8 cellular contexts compared by ENCODE assay signal in the genomic region with DNA sequence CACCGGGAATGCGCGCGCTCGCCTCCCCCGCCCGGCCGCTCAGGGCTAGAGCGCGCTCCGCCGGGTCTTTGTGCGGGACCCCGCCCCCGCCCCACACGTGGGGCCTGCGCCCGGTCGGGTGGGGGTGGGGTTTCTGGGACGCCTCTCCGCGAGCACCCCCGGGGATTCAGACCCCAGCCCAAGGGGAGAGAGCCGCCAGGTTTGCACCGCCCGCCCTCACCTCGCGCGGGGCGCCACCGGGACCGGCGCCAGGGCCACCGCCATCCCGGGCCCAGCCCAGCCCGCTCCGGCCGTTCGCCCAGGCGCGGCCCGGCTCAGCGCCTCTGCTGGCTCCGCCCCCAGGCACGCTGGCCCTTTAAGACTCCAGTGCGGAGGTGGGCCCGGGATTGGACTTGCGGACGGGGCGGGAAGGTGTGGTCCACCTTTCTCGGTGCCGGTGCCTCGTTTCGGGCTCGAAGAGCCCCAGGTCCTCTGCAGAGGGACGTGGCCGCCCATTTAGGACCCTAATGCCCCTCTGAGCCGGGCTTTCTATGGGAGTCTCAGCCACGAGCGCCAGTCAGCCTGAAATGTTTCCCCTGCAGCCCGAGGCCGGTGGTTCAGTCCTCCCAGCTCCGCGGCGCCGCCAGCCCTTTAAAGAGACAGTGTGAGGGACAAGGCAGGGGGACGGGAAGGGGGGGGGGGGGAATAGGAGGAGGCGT. TPM values are rescaled to one million over a fixed set of nuclear protein-coding genes. Genes with fewer than 3 reads are reported as not detected.
A peak's percentile ranks its signal among the peaks of the same experiment; 100 is the strongest.
DNase-seq lines count a peak whose midpoint lies in the region; ATAC-seq and TF ChIP-seq lines count a peak whose summit lies in the region.

No MANE protein-coding gene starts in this region.

- H3K36me3 Mint-ChIP-seq in activated naive CD4-positive, alpha-beta T cell treated with anti-CD3 and anti-CD28 coated beads, Interleukin-2, amount 50 U/mL, for 72 hours, result no peaks in the 10 kb centered on the region

- TF ChIP-seq RAD21 in SK-N-SH (IDR thresholded peaks at IDR 0.05; ENCODE audit: low read length), result no peak

- 0% methylated on average over 7 of the region's 68 CpGs for WGBS in SK-N-SH (ENCODE audit: low lambda C conversion rate)
- WGBS in ovary, 3 donors, result 1 to 4% (median 1%) methylated on average over 16 to 67 of the region's 68 CpGs

- H3K9me2 ChIP-seq in MM.1S (replicated peaks; ENCODE audit: insufficient read depth, low read length) (no peaks in the 10 kb centered on the region), SK-N-SH (no peaks in the 10 kb centered on the region)

- peak overlapping the region; percentile 87 to 94 for H3K27ac Mint-ChIP-seq in activated naive CD4-positive, alpha-beta T cell treated with anti-CD3 and anti-CD28 coated beads, Interleukin-2, amount 50 U/mL, for 72 hours

- H3K4me1 ChIP-seq in MM.1S (ENCODE audit: low read length) (0 out of 2 replicates have a peak, but pooled peaks cover 8% of the 10 kb centered on the region), SK-N-SH (ENCODE audit: control insufficient read depth in 1 of 2, insufficient read depth in 2 of 2, low read depth in 1 of 2, low read length in 1 of 2) (peaks cover 0 to 40% of the 10 kb centered on the region in 2 experiments; a peak in 2 of 4 replicates), ovary (ENCODE audit: insufficient read depth) (peaks cover 22% of the 10 kb centered on the region), thoracic aorta (ENCODE audit: control insufficient read depth in 1 of 2, low read depth in 2 of 2) (peaks cover 26 to 44% of the 10 kb centered on the region in 2 donors)

- no peaks in the 10 kb centered on the region for H3K36me3 ChIP-seq in MM.1S (replicated peaks; ENCODE audit: insufficient read depth, low read length)
- H3K36me3 ChIP-seq in SK-N-SH (replicated peaks in 1 of 2; ENCODE audit: control insufficient read depth in 1 of 2, insufficient read depth in 2 of 2, low read length in 1 of 2), result peaks cover 13 to 49% of the 10 kb centered on the region in 2 experiments
- no peaks in the 10 kb centered on the region for H3K36me3 ChIP-seq in ovary
- H3K36me3 ChIP-seq in thoracic aorta, result peaks cover 10% of the 10 kb centered on the region

- TF ChIP-seq CTCF in MM.1S (IDR thresholded peaks at IDR 0.05; ENCODE audit: low read length), result no peak
- no peak for TF ChIP-seq CTCF in SK-N-SH (IDR thresholded peaks at IDR 0.05)
- peak in 2 of 3 donors; percentile 46 to 61 for TF ChIP-seq CTCF in ovary (IDR thresholded peaks at IDR 0.05)
- TF ChIP-seq CTCF in thoracic aorta (IDR thresholded peaks at IDR 0.05), result no peak

- H3K4me3 ChIP-seq in MM.1S (ENCODE audit: low read length) (peak overlapping the region; percentile 83), SK-N-SH (ENCODE audit: low read depth in 2 of 2, low read length in 1 of 2) (peak overlapping the region; percentile 92 to 94), ovary (peak overlapping the region; percentile 65), thoracic aorta (peak overlapping the region; percentile 73)

- TF ChIP-seq POLR2A in ovary (IDR thresholded peaks at IDR 0.05), result peak; percentile 65

- TF ChIP-seq EP300 in SK-N-SH (IDR thresholded peaks at IDR 0.05; ENCODE audit: borderline replicate concordance in 1 of 2, low read depth in 1 of 2, low read length in 1 of 2), result peak in 1 of 2 experiments; percentile 70; a peak in 1 of 4 replicates
- TF ChIP-seq EP300 in ovary (IDR thresholded peaks at IDR 0.05), result no peak

- DNase-seq in GF-D8 (lab: John Stamatoyannopoulos, UW) (peak; percentile 60), HCEC 1CT (peak; percentile 91), MM.1S (peak; percentile 89), SK-N-SH (peak; percentile 96), head of caudate nucleus (peak; percentile 77 to 97 (median 91)), ovary (peak; percentile 90 to 93 (median 90)), thoracic aorta (ENCODE audit: low spot score) (no peak)
- DNase-seq in activated naive CD4-positive, alpha-beta T cell treated with anti-CD3 and anti-CD28 coated beads, Interleukin-2, amount 50 U/mL, for 72 hours (ENCODE audit: low spot score in 2 of 2), result peak; percentile 86 to 91

- H4K20me1 ChIP-seq in MM.1S (ENCODE audit: insufficient read depth, low read length) (no peaks in the 10 kb centered on the region), SK-N-SH (ENCODE audit: insufficient read depth) (no peaks in the 10 kb centered on the region)

- H2AFZ ChIP-seq in MM.1S (ENCODE audit: low read length), result peak overlapping the region; percentile 91
- H2AFZ ChIP-seq in SK-N-SH (ENCODE audit: low read depth), result peak overlapping the region; percentile 94

- intact Hi-C loops in head of caudate nucleus (cut with DNase I), result loop anchor here (10.0 kb wide), 2 partner anchors 46 to 96 kb away; a partner anchor contains a TSS
- intact Hi-C loops in ovary (cut with DNase I), result loop anchor here in 2 of 4 donors (2.0 to 10.0 kb wide), 2 partner anchors 18 to 56 kb away; a partner anchor contains a TSS

- H3K79me2 ChIP-seq in MM.1S (ENCODE audit: low read length), result peaks cover 19% of the 10 kb centered on the region
- peaks cover 43% of the 10 kb centered on the region for H3K79me2 ChIP-seq in SK-N-SH (ENCODE audit: insufficient read depth)

- POLR2A ChIA-PET in SK-N-SH (lab: Yijun Ruan, JAX), result interaction anchor here (0.6 to 1.8 kb wide), 5 partner anchors 13 to 29 kb away, joined by 3 to 5 read pairs (median 3); a partner anchor contains a TSS

- H3K9me3 Mint-ChIP-seq in activated naive CD4-positive, alpha-beta T cell treated with anti-CD3 and anti-CD28 coated beads, Interleukin-2, amount 50 U/mL, for 72 hours, result no peaks in the 10 kb centered on the region

- no peaks in the 10 kb centered on the region for H3K27me3 ChIP-seq in MM.1S (replicated peaks; ENCODE audit: insufficient read depth, low read length)
- no peaks in the 10 kb centered on the region for H3K27me3 ChIP-seq in SK-N-SH (ENCODE audit: insufficient read depth)
- no peaks in the 10 kb centered on the region for H3K27me3 ChIP-seq in ovary
- no peaks in the 10 kb centered on the region for H3K27me3 ChIP-seq in thoracic aorta (replicated peaks; ENCODE audit: insufficient read depth)

- ATAC-seq in activated naive CD4-positive, alpha-beta T cell treated with anti-CD3 and anti-CD28 coated beads, Interleukin-2, amount 50 U/mL, for 72 hours, result peak; percentile 85 to 86
- ATAC-seq in thoracic aorta (ENCODE audit: insufficient number of reproducible peaks, low FRiP score, low read depth), result peak; percentile 71

- H3F3A ChIP-seq in MM.1S (ENCODE audit: insufficient read depth, low read length), result no peaks in the 10 kb centered on the region
- peaks cover 10% of the 10 kb centered on the region for H3F3A ChIP-seq in SK-N-SH (replicated peaks; ENCODE audit: insufficient read depth)

- CTCF ChIA-PET in SK-N-SH (lab: Yijun Ruan, JAX), result interaction anchor here (0.5 to 6.0 kb wide), 12 partner anchors 14 to 221 kb away, joined by 3 to 60 read pairs (median 4); a partner anchor contains a TSS

- H3K9me3 ChIP-seq in MM.1S (replicated peaks; ENCODE audit: insufficient read depth, low read length) (no peaks in the 10 kb centered on the region), SK-N-SH (no peaks in the 10 kb centered on the region), ovary (no peaks in the 10 kb centered on the region), thoracic aorta (no peaks in the 10 kb centered on the region)

- H3K27ac ChIP-seq in MM.1S (ENCODE audit: low read length) (peak overlapping the region; percentile 80), SK-N-SH (ENCODE audit: low read depth in 2 of 2, low read length in 1 of 2) (peak overlapping the region; percentile 92 to 94), ovary (peak overlapping the region; percentile 71 to 95), thoracic aorta (peak overlapping the region; percentile 91 to 97)

- H3K4me2 ChIP-seq in MM.1S (ENCODE audit: low read depth, low read length) (peak overlapping the region; percentile 96), SK-N-SH (peak overlapping the region; percentile 80)

- H3K9ac ChIP-seq in MM.1S (ENCODE audit: low read length), result peak overlapping the region; percentile 95
- peak overlapping the region; percentile 93 for H3K9ac ChIP-seq in SK-N-SH

RNA-seq across cellular contexts. Expression of a gene that starts 1.2 kb away (rescaled TPM):
- 135 and 151 TPM in 2 replicates for polyA plus RNA-seq in SK-N-SH (2012; rRNA removed)
- 57.1 and 110 TPM in 2 replicates for polyA plus RNA-seq in SK-N-SH (2012; cell fraction: cytosol; rRNA removed)
- polyA plus RNA-seq in SK-N-SH (2012; cell fraction: nucleus; rRNA removed), result 55.5 and 73.1 TPM in 2 replicates
- total RNA-seq in activated naive CD4-positive, alpha-beta T cell treated with anti-CD3 and anti-CD28 coated beads, Interleukin-2, amount 50 U/mL, for 72 hours, result 1 to 10 TPM; 4.2 to 6.1 TPM
- 10 to 100 TPM; 29.0 to 81.6 (median 41.2) TPM for total RNA-seq in ovary
- polyA plus RNA-seq in ovary, result 10 to 100 TPM; 10.9 to 56.3 TPM
- 10 to 100 TPM; 86.5 to 87.5 TPM for total RNA-seq in thoracic aorta

RNA-seq across cellular contexts. Expression of a gene that starts 6.7 kb away (rescaled TPM):
- polyA plus RNA-seq in SK-N-SH (2012; rRNA removed), result 58.7 and 79.3 TPM in 2 replicates
- 45.0 and 66.4 TPM in 2 replicates for polyA plus RNA-seq in SK-N-SH (2012; cell fraction: cytosol; rRNA removed)
- polyA plus RNA-seq in SK-N-SH (2012; cell fraction: nucleus; rRNA removed), result 35.0 and 40.0 TPM in 2 replicates
- total RNA-seq in activated naive CD4-positive, alpha-beta T cell treated with anti-CD3 and anti-CD28 coated beads, Interleukin-2, amount 50 U/mL, for 72 hours, result 10 to 100 TPM; 10.7 to 20.1 TPM
- 10 to 100 TPM; 19.4 to 26.4 (median 21.3) TPM for total RNA-seq in ovary
- 10 to 100 TPM; 21.0 to 24.0 TPM for polyA plus RNA-seq in ovary
- 10 to 100 TPM; 12.6 to 19.4 TPM for total RNA-seq in thoracic aorta

RNA-seq across cellular contexts. Expression of a gene that starts 17.9 kb away (rescaled TPM):
- polyA plus RNA-seq in SK-N-SH (2012; rRNA removed), result 0.30 and 0.49 TPM in 2 replicates
- polyA plus RNA-seq in SK-N-SH (2012; cell fraction: cytosol; rRNA removed), result 0.14 and 0.26 TPM in 2 replicates
- 1.7 and 1.8 TPM in 2 replicates for polyA plus RNA-seq in SK-N-SH (2012; cell fraction: nucleus; rRNA removed)
- total RNA-seq in activated naive CD4-positive, alpha-beta T cell treated with anti-CD3 and anti-CD28 coated beads, Interleukin-2, amount 50 U/mL, for 72 hours, result under 1 TPM in 1 of 2 donors, not detected in 1; 0.39 TPM
- total RNA-seq in ovary, result 1 to 10 TPM; 1.8 to 9.3 (median 3.3) TPM
- polyA plus RNA-seq in ovary, result 1 to 10 TPM; 3.6 to 4.4 TPM
- 1 to 10 TPM; 5.8 to 6.1 TPM for total RNA-seq in thoracic aorta

RNA-seq across cellular contexts. Expression of a gene that starts 19.3 kb away (rescaled TPM):
- polyA plus RNA-seq in SK-N-SH (2012; rRNA removed) (28.1 and 32.3 TPM in 2 replicates), ovary (10 to 100 TPM; 12.5 to 27.4 TPM)
- polyA plus RNA-seq in SK-N-SH (2012; cell fraction: cytosol; rRNA removed), result 19.1 and 27.8 TPM in 2 replicates
- 34.1 and 37.0 TPM in 2 replicates for polyA plus RNA-seq in SK-N-SH (2012; cell fraction: nucleus; rRNA removed)
- 10 to 100 TPM; 68.3 to 83.1 TPM for total RNA-seq in activated naive CD4-positive, alpha-beta T cell treated with anti-CD3 and anti-CD28 coated beads, Interleukin-2, amount 50 U/mL, for 72 hours
- total RNA-seq in ovary (10 to 100 TPM; 16.2 to 32.6 (median 25.5) TPM), thoracic aorta (10 to 100 TPM; 45.2 to 72.2 TPM)

RNA-seq across cellular contexts. Expression of a gene that starts 22.1 kb away (rescaled TPM):
- polyA plus RNA-seq in SK-N-SH (2012; rRNA removed) (7.8 and 8.4 TPM in 2 replicates), ovary (1 to 10 TPM; 1.5 to 1.9 TPM)
- polyA plus RNA-seq in SK-N-SH (2012; cell fraction: cytosol; rRNA removed), result 3.1 and 5.6 TPM in 2 replicates
- polyA plus RNA-seq in SK-N-SH (2012; cell fraction: nucleus; rRNA removed), result 8.7 and 10.0 TPM in 2 replicates
- 1 to 10 TPM; 4.3 to 6.6 TPM for total RNA-seq in activated naive CD4-positive, alpha-beta T cell treated with anti-CD3 and anti-CD28 coated beads, Interleukin-2, amount 50 U/mL, for 72 hours
- total RNA-seq in ovary (1 to 10 TPM in 6 of 7 donors, under 1 TPM in 1; 0.58 to 4.3 (median 2.0) TPM), thoracic aorta (1 to 10 TPM in 1 of 2 donors, under 1 TPM in 1; 0.35 to 1.4 TPM)

Comparison
In these comparisons a context has a peak if more than half of its experiments do, and no peak if none do; other contexts are left out.
1. CTCF ChIP-seq: peak in ovary (2 of 3); none in MM.1S (single experiment), SK-N-SH (single experiment) and thoracic aorta (single experiment).
2. RNA of a gene that starts 1.2 kb away (total RNA-seq): 86.5 to 87.5 TPM in thoracic aorta and 29.0 to 81.6 TPM in ovary; 4.2 to 6.1 TPM in activated naive CD4-positive, alpha-beta T cell treated with anti-CD3 and anti-CD28 coated beads, Interleukin-2, amount 50 U/mL, for 72 hours; every median in the first group is over 4 times any median in the second.
3. Peak in every context shown above with its lines, with median percentiles within 50 percentile points of each other: H3K27ac ChIP-seq and H3K4me3 ChIP-seq.